1 cellular context compared by ENCODE assay signal in genomic region chr2:11967946-11968465, GRCh38.
A peak's percentile ranks its signal among the peaks of the same experiment; 100 is the strongest.
TF ChIP-seq lines count a peak whose summit lies in the region.

No MANE protein-coding gene starts in this region.

TF ChIP-seq in SK-N-SH, 30 proteins besides CTCF, POLR2A, EP300 and RAD21 (continued from another document):
- TF ChIP-seq, protein P1, sequence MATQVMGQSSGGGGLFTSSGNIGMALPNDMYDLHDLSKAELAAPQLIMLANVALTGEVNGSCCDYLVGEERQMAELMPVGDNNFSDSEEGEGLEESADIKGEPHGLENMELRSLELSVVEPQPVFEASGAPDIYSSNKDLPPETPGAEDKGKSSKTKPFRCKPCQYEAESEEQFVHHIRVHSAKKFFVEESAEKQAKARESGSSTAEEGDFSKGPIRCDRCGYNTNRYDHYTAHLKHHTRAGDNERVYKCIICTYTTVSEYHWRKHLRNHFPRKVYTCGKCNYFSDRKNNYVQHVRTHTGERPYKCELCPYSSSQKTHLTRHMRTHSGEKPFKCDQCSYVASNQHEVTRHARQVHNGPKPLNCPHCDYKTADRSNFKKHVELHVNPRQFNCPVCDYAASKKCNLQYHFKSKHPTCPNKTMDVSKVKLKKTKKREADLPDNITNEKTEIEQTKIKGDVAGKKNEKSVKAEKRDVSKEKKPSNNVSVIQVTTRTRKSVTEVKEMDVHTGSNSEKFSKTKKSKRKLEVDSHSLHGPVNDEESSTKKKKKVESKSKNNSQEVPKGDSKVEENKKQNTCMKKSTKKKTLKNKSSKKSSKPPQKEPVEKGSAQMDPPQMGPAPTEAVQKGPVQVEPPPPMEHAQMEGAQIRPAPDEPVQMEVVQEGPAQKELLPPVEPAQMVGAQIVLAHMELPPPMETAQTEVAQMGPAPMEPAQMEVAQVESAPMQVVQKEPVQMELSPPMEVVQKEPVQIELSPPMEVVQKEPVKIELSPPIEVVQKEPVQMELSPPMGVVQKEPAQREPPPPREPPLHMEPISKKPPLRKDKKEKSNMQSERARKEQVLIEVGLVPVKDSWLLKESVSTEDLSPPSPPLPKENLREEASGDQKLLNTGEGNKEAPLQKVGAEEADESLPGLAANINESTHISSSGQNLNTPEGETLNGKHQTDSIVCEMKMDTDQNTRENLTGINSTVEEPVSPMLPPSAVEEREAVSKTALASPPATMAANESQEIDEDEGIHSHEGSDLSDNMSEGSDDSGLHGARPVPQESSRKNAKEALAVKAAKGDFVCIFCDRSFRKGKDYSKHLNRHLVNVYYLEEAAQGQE (IDR thresholded peaks at IDR 0.05; ENCODE audit: low read depth, low read length): peak; percentile 56; the same call in 1 of the 2 replicates
- TF ChIP-seq NFIC (IDR thresholded peaks at IDR 0.05; ENCODE audit: borderline replicate concordance): peak; percentile 100
- TF ChIP-seq TAF1 (IDR thresholded peaks at IDR 0.05; ENCODE audit: borderline replicate concordance, low read depth, low read length): no peak
- no peak for TF ChIP-seq RFX5 (IDR thresholded peaks at IDR 0.05; ENCODE audit: low read length)
- TF ChIP-seq, protein P2, sequence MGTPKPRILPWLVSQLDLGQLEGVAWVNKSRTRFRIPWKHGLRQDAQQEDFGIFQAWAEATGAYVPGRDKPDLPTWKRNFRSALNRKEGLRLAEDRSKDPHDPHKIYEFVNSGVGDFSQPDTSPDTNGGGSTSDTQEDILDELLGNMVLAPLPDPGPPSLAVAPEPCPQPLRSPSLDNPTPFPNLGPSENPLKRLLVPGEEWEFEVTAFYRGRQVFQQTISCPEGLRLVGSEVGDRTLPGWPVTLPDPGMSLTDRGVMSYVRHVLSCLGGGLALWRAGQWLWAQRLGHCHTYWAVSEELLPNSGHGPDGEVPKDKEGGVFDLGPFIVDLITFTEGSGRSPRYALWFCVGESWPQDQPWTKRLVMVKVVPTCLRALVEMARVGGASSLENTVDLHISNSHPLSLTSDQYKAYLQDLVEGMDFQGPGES (IDR thresholded peaks at IDR 0.05; ENCODE audit: low read depth, low read length): no peak
- TF ChIP-seq USF1 (IDR thresholded peaks at IDR 0.05; ENCODE audit: borderline replicate concordance, low read depth): no peak
- no peak for TF ChIP-seq NRF1 (IDR thresholded peaks at IDR 0.05; ENCODE audit: low read depth, low read length)
- no peak for TF ChIP-seq GABPA (IDR thresholded peaks at IDR 0.05; ENCODE audit: low read depth)
- no peak for TF ChIP-seq MXI1 (IDR thresholded peaks at IDR 0.05; ENCODE audit: low read depth, low read length)
- no peak for TF ChIP-seq MEF2A (IDR thresholded peaks at IDR 0.05; ENCODE audit: borderline replicate concordance, low read depth)
